In the genomic region with DNA sequence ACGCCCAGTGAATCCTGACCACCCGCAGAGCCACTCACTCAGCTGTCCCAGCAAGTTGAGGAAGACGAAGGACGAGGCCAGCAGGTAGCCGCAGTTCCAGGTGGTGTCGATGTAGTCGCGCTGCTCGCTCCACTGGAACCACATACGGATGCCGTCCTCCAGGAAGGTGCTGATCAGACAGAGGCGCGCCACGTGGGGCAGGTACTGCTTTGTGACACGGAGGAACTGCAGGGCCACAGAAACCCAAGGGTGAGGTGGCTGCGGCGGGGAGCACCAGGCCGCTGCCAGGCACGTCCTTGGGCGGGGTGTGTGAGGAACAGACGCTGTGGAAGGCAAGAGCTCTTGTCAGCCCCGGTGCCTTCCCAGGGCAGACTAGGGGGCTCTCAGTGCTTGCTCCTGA, we compare ENCODE assay signal across 1 cellular context.
TF ChIP-seq lines count a peak whose summit lies in the region.

No MANE protein-coding gene starts in this region.

TF ChIP-seq in WTC11, 78 proteins besides CTCF, POLR2A, EP300 and RAD21 (continued from another document):
- TF ChIP-seq, protein P1, sequence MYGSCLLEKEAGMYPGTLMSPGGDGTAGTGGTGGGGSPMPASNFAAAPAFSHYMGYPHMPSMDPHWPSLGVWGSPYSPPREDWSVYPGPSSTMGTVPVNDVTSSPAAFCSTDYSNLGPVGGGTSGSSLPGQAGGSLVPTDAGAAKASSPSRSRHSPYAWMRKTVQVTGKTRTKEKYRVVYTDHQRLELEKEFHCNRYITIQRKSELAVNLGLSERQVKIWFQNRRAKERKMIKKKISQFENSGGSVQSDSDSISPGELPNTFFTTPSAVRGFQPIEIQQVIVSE (CRISPR knock-in tag; IDR thresholded peaks at IDR 0.05; ENCODE audit: borderline replicate concordance) = no peak
- TF ChIP-seq SOX15 (CRISPR knock-in tag; IDR thresholded peaks at IDR 0.05) = no peak
- TF ChIP-seq, protein P2, sequence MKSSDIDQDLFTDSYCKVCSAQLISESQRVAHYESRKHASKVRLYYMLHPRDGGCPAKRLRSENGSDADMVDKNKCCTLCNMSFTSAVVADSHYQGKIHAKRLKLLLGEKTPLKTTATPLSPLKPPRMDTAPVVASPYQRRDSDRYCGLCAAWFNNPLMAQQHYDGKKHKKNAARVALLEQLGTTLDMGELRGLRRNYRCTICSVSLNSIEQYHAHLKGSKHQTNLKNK (CRISPR knock-in tag; IDR thresholded peaks at IDR 0.05) = no peak
- TF ChIP-seq ZNF671 (CRISPR knock-in tag; IDR thresholded peaks at IDR 0.05) = no peak
